In genomic region chr20:431012-431904, GRCh38 we compare ENCODE assay signal across 8 cellular contexts. TPM values are rescaled to one million over a fixed set of nuclear protein-coding genes. Genes with fewer than 3 reads are reported as not detected.
DNase-seq lines count a peak whose midpoint lies in the region; ATAC-seq and TF ChIP-seq lines count a peak whose summit lies in the region.

No MANE protein-coding gene starts in this region.

- peak overlapping the region; percentile 1 to 80 (median 38) for H3K27ac Mint-ChIP-seq in CD14-positive monocyte
- H3K27ac Mint-ChIP-seq in activated T-cell treated with anti-CD3 and anti-CD28 coated beads, Interleukin-2, amount 50 U/mL, for 72 hours: peak overlapping the region; percentile 54

- H3K4me1 Mint-ChIP-seq in CD14-positive monocyte: peaks cover 7% of the 10 kb centered on the region
- H3K4me1 Mint-ChIP-seq in activated T-cell treated with anti-CD3 and anti-CD28 coated beads, Interleukin-2, amount 50 U/mL, for 72 hours (ENCODE audit: low read depth): peaks cover 65% of the 10 kb centered on the region

- H3K27me3 Mint-ChIP-seq in CD14-positive monocyte (ENCODE audit: low read depth in 3 of 3): peaks cover 0 to 2% (median 2%) of the 10 kb centered on the region in 3 donors
- H3K27me3 Mint-ChIP-seq in activated T-cell treated with anti-CD3 and anti-CD28 coated beads, Interleukin-2, amount 50 U/mL, for 72 hours (ENCODE audit: low read depth): no peaks in the 10 kb centered on the region

- peaks cover 69 to 89% of the 10 kb centered on the region in 2 donors for H3K36me3 Mint-ChIP-seq in CD14-positive monocyte
- peaks cover 7 to 9% of the 10 kb centered on the region in 2 donors for H3K36me3 Mint-ChIP-seq in activated T-cell treated with anti-CD3 and anti-CD28 coated beads, Interleukin-2, amount 50 U/mL, for 72 hours (ENCODE audit: insufficient read depth in 2 of 2)

- intact Hi-C loops in CD14-positive monocyte (cut with micrococcal nuclease): loop anchor here in 1 of 2 donors (10.0 kb wide), 1 partner anchor 54 kb away; no protein-coding TSS in a partner anchor

- no peak overlapping the region for H3K4me3 Mint-ChIP-seq in CD14-positive monocyte
- H3K4me3 Mint-ChIP-seq in activated T-cell treated with anti-CD3 and anti-CD28 coated beads, Interleukin-2, amount 50 U/mL, for 72 hours: peak overlapping the region in 1 of 2 donors; percentile 29

- no peak overlapping the region for H3K27ac ChIP-seq in foreskin keratinocyte

- ATAC-seq in activated T-cell treated with anti-CD3 and anti-CD28 coated beads, Interleukin-2, amount 50 U/mL, for 72 hours (replicated peaks in 1 of 2): no peak
- peak; percentile 40 for ATAC-seq in foreskin keratinocyte
- ATAC-seq in HG02885 (IDR thresholded peaks at IDR 0.05; ENCODE audit: poor library complexity, unreplicated experiment): no peak

- TF ChIP-seq CTCF in CD14-positive monocyte (IDR thresholded peaks at IDR 0.05) (peak; percentile 25), foreskin keratinocyte (conservative IDR thresholded peaks at IDR 0.05) (peak; percentile 74)

- no peaks in the 10 kb centered on the region for H3K27me3 ChIP-seq in foreskin keratinocyte

- no peak for DNase-seq in CD14-positive monocyte (ENCODE audit: low spot score)
- peak; percentile 75 for DNase-seq in HK-2 (ENCODE audit: unreplicated experiment)
- peak; percentile 78 for DNase-seq in NCI-H748 (lab: John Stamatoyannopoulos, UW; ENCODE audit: unreplicated experiment)
- peak in 1 of 2 donors; percentile 51 for DNase-seq in activated T-cell treated with anti-CD3 and anti-CD28 coated beads, Interleukin-2, amount 50 U/mL, for 72 hours
- DNase-seq in foreskin keratinocyte: no peak
- peak; percentile 55 for DNase-seq in occipital lobe (lab: John Stamatoyannopoulos, UW)
- no peak for DNase-seq in T1000 (lab: John Stamatoyannopoulos, UW)

- H3K4me1 ChIP-seq in foreskin keratinocyte: peaks cover 4% of the 10 kb centered on the region

- H3K9me3 Mint-ChIP-seq in CD14-positive monocyte: no peaks in the 10 kb centered on the region
- H3K9me3 Mint-ChIP-seq in activated T-cell treated with anti-CD3 and anti-CD28 coated beads, Interleukin-2, amount 50 U/mL, for 72 hours: no peaks in the 10 kb centered on the region

RNA-seq across cellular contexts. Expression of gene RBCK1, which starts 23.2 kb away (rescaled TPM):
- polyA plus RNA-seq in CD14-positive monocyte (10 to 100 TPM; 66.8 to 70.8 TPM), foreskin keratinocyte (115 and 292 TPM in 2 replicates)
- total RNA-seq in activated T-cell treated with anti-CD3 and anti-CD28 coated beads, Interleukin-2, amount 50 U/mL, for 72 hours: 100 to 1,000 TPM; 176 to 198 TPM
- total RNA-seq in foreskin keratinocyte (81.2 and 198 TPM in 2 replicates), occipital lobe (15.1 TPM)

RNA-seq across cellular contexts. Expression of gene TBC1D20, which starts 31.1 kb away (rescaled TPM):
- polyA plus RNA-seq in CD14-positive monocyte (10 to 100 TPM; 10.5 to 11.3 TPM), foreskin keratinocyte (14.7 and 16.4 TPM in 2 replicates)
- total RNA-seq in activated T-cell treated with anti-CD3 and anti-CD28 coated beads, Interleukin-2, amount 50 U/mL, for 72 hours: 10 to 100 TPM; 26.7 to 28.2 TPM
- total RNA-seq in foreskin keratinocyte (23.0 and 28.8 TPM in 2 replicates), occipital lobe (15.4 TPM)

RNA-seq across cellular contexts. Expression of gene TRIB3, which starts 50.7 kb away (rescaled TPM):
- 1 to 10 TPM; 8.0 to 9.4 TPM for polyA plus RNA-seq in CD14-positive monocyte
- 100 to 1,000 TPM; 165 to 281 TPM for total RNA-seq in activated T-cell treated with anti-CD3 and anti-CD28 coated beads, Interleukin-2, amount 50 U/mL, for 72 hours
- total RNA-seq in foreskin keratinocyte: 72.4 and 207 TPM in 2 replicates
- polyA plus RNA-seq in foreskin keratinocyte: 74.9 and 203 TPM in 2 replicates
- 12.5 TPM for total RNA-seq in occipital lobe

Comparison
In these comparisons a context has a peak if more than half of its experiments do, and no peak if none do; other contexts are left out.
1. DNase-seq: peak in HK-2 (single experiment), NCI-H748 (single experiment) and occipital lobe (single experiment); none in CD14-positive monocyte (single experiment), foreskin keratinocyte (0 of 2) and T1000 (single experiment).